In genomic region chr5:176387384-176387925, GRCh38 we compare ENCODE assay signal across 8 cellular contexts. TPM values are rescaled to one million over a fixed set of nuclear protein-coding genes. Genes with fewer than 3 reads are reported as not detected.
DNase-seq lines count a peak whose midpoint lies in the region; ATAC-seq and TF ChIP-seq lines count a peak whose summit lies in the region.

No MANE protein-coding gene starts in this region.

- no peak for ATAC-seq in IMR-90 (ENCODE audit: low read depth)
- ATAC-seq in central memory CD8-positive, alpha-beta T cell (replicated peaks; ENCODE audit: extremely low read depth, poor library complexity, severe bottlenecking): no peak
- no peak for ATAC-seq in GM21360 (IDR thresholded peaks at IDR 0.05; ENCODE audit: unreplicated experiment)

- intact Hi-C loops in IMR-90 (cut with micrococcal nuclease): no loop called here

- H4K91ac ChIP-seq in IMR-90 (ENCODE audit: insufficient read depth, low read depth, low read length): no peak overlapping the region

- no peak overlapping the region for H3K18ac ChIP-seq in IMR-90 (ENCODE audit: low read depth, low read length)

- H3K56ac ChIP-seq in IMR-90 (ENCODE audit: extremely low read depth, insufficient read depth, low read length): peak overlapping the region; percentile 53; the same call in 1 of the 2 replicates

- H3K9me3 ChIP-seq in IMR-90 (ENCODE audit: control insufficient read depth, insufficient read depth, low read length) (no peaks in the 10 kb centered on the region), muscle layer of colon (ENCODE audit: low read length) (no peaks in the 10 kb centered on the region)

- no peak overlapping the region for H2BK15ac ChIP-seq in IMR-90 (ENCODE audit: low read depth, low read length)

- no peak overlapping the region for H2BK5ac ChIP-seq in IMR-90 (ENCODE audit: low read depth, low read length, poor library complexity, severe bottlenecking)

- POLR2A ChIA-PET in IMR-90 (lab: Charles Lee; ENCODE audit: unreplicated experiment): no interaction called here

- TF ChIP-seq CTCF in IMR-90 (conservative IDR thresholded peaks at IDR 0.05; ENCODE audit: low read depth, low read length): no peak

- no peak for TF ChIP-seq RAD21 in IMR-90 (IDR thresholded peaks at IDR 0.05; ENCODE audit: low read length)

- H3K4me1 Mint-ChIP-seq in central memory CD8-positive, alpha-beta T cell: peaks cover 39% of the 10 kb centered on the region

- peaks cover 15% of the 10 kb centered on the region for H3K4me1 ChIP-seq in ACC112 (ENCODE audit: control insufficient read depth, insufficient read depth, low read length, unreplicated experiment)
- H3K4me1 ChIP-seq in IMR-90 (ENCODE audit: control insufficient read depth, insufficient read depth, low read length): no peaks in the 10 kb centered on the region
- peaks cover 18% of the 10 kb centered on the region for H3K4me1 ChIP-seq in muscle layer of colon (ENCODE audit: insufficient read depth, low read length)

- WGBS in IMR-90 (ENCODE audit: extremely low coverage in 2 of 2, insufficient read length in 1 of 2), 2 experiments: no CpG with 5 or more reads among the region's 8 CpGs

- H3K9me1 ChIP-seq in IMR-90 (ENCODE audit: insufficient read depth, low read length): no peaks in the 10 kb centered on the region; the same call in 1 of the 2 replicates

- H3K4me2 ChIP-seq in IMR-90 (ENCODE audit: low read depth, low read length): peak overlapping the region; percentile 91

- H4K20me1 ChIP-seq in IMR-90 (ENCODE audit: insufficient read depth, low read length): peaks cover 3% of the 10 kb centered on the region; the same call in 1 of the 2 replicates

- H3K36me3 Mint-ChIP-seq in central memory CD8-positive, alpha-beta T cell (ENCODE audit: insufficient read depth): peaks cover 31% of the 10 kb centered on the region

- no peak overlapping the region for H2BK120ac ChIP-seq in IMR-90 (ENCODE audit: low read depth, low read length)

- no peak overlapping the region for H2BK20ac ChIP-seq in IMR-90 (ENCODE audit: low read depth, low read length)

- peak overlapping the region; percentile 84 for H3K4me3 ChIP-seq in ACC112 (ENCODE audit: low read depth, low read length)
- peak overlapping the region; percentile 59 for H3K4me3 ChIP-seq in IMR-90 (ENCODE audit: insufficient read depth, low read depth, low read length)
- H3K4me3 ChIP-seq in muscle layer of colon (ENCODE audit: low read depth in 1 of 2, low read length in 2 of 2): peak overlapping the region; percentile 68 to 83

- H3K23ac ChIP-seq in IMR-90 (ENCODE audit: low read depth, low read length): no peak overlapping the region

- in situ Hi-C loops in IMR-90 (cut with MboI; ENCODE audit: low sequenced_read_pairs): no loop called here

- H3K9ac ChIP-seq in IMR-90 (ENCODE audit: low read depth, low read length): peak overlapping the region; percentile 73
- peak overlapping the region; percentile 56 for H3K9ac ChIP-seq in muscle layer of colon (ENCODE audit: low read length)

- no peak overlapping the region for H3K14ac ChIP-seq in IMR-90 (replicated peaks; ENCODE audit: low read depth, low read length)

- no TSS peak for BruUV-seq in IMR-90 (replicated peaks; lab: Mats Ljungman, UMichigan)

- peak overlapping the region; percentile 52; the same call in 1 of the 2 replicates for H3K4ac ChIP-seq in IMR-90 (ENCODE audit: low read depth, low read length)

- CTCF ChIA-PET in IMR-90 (lab: Yijun Ruan, JAX): no interaction called here

- peak overlapping the region; percentile 93 for H2AK9ac ChIP-seq in IMR-90 (replicated peaks; ENCODE audit: low read depth, low read length, poor library complexity)

- H3K79me2 ChIP-seq in ACC112 (ENCODE audit: control insufficient read depth, insufficient read depth, low read length, unreplicated experiment): peaks cover 35% of the 10 kb centered on the region

- H3K27me3 ChIP-seq in ACC112 (ENCODE audit: insufficient read depth, low read length) (no peaks in the 10 kb centered on the region), IMR-90 (ENCODE audit: control insufficient read depth, insufficient read depth, low read length) (no peaks in the 10 kb centered on the region), muscle layer of colon (ENCODE audit: control insufficient read depth in 1 of 2, insufficient read depth in 2 of 2, low read length in 2 of 2) (no peaks in the 10 kb centered on the region)

- H3K27me3 Mint-ChIP-seq in central memory CD8-positive, alpha-beta T cell: no peaks in the 10 kb centered on the region

- TF ChIP-seq POLR2A in IMR-90 (IDR thresholded peaks at IDR 0.05; ENCODE audit: low read depth, low read length): no peak

- no peak overlapping the region for H2AK5ac ChIP-seq in IMR-90 (ENCODE audit: low read depth, low read length)

- peaks cover 9 to 49% of the 10 kb centered on the region in 2 experiments; a peak in 3 of 4 replicates for H3K79me1 ChIP-seq in IMR-90 (ENCODE audit: low read depth in 1 of 2, low read length in 2 of 2)

- H4K8ac ChIP-seq in IMR-90 (ENCODE audit: low read depth in 2 of 2, low read length in 2 of 2): peak overlapping the region; percentile 11 to 45; a peak in 2 of 4 replicates

- peaks cover 7% of the 10 kb centered on the region; the same call in 1 of the 2 replicates for H3K36me3 ChIP-seq in ACC112 (ENCODE audit: insufficient read depth, low read length)
- peaks cover 37% of the 10 kb centered on the region for H3K36me3 ChIP-seq in IMR-90 (ENCODE audit: control insufficient read depth, insufficient read depth, low read length)
- peaks cover 43% of the 10 kb centered on the region for H3K36me3 ChIP-seq in muscle layer of colon (ENCODE audit: insufficient read depth, low read length)

- no peaks in the 10 kb centered on the region for H3K9me3 Mint-ChIP-seq in central memory CD8-positive, alpha-beta T cell

- H4K5ac ChIP-seq in IMR-90 (ENCODE audit: low read depth, low read length): no peak overlapping the region

- H3K27ac ChIP-seq in ACC112 (ENCODE audit: low read depth, low read length): peak overlapping the region; percentile 87
- H3K27ac ChIP-seq in IMR-90 (ENCODE audit: insufficient read depth, low read length): peak overlapping the region; percentile 21; the same call in 1 of the 2 replicates
- H3K27ac ChIP-seq in muscle layer of colon (ENCODE audit: low read depth, low read length): no peak overlapping the region

- DNase-seq in IMR-90 (no peak), kidney glomerular epithelial cell (lab: John Stamatoyannopoulos, UW) (no peak), NCI-H446 treated with DMSO at 0.1 percent for 48 hours (lab: John Stamatoyannopoulos, UW) (no peak)
- no peak for DNase-seq in central memory CD8-positive, alpha-beta T cell (ENCODE audit: low spot score in 2 of 2)
- DNase-seq in stimulated activated CD4-positive, alpha-beta T cell treated with anti-CD3 and anti-CD28 coated beads, Interleukin-15, amount 100 ng/mL, for 24 hours: no peak

- H2AFZ ChIP-seq in ACC112 (ENCODE audit: low read length, unreplicated experiment) (no peak overlapping the region), IMR-90 (replicated peaks; ENCODE audit: low read length, poor library complexity) (no peak overlapping the region)

- H3K27ac Mint-ChIP-seq in central memory CD8-positive, alpha-beta T cell (ENCODE audit: low read depth): peak overlapping the region; percentile 95

- H3K4me3 Mint-ChIP-seq in central memory CD8-positive, alpha-beta T cell: peak overlapping the region; percentile 85

- dilution Hi-C loops in IMR-90 (cut with HindIII; ENCODE audit: low sequenced_read_pairs, unreplicated experiment): no loop called here

TF ChIP-seq in IMR-90, 13 proteins besides CTCF, POLR2A, EP300 and RAD21 (continues in another document):
- TF ChIP-seq MAZ (IDR thresholded peaks at IDR 0.05; ENCODE audit: borderline replicate concordance, low read depth, low read length): no peak
- TF ChIP-seq FOS (IDR thresholded peaks at IDR 0.05; ENCODE audit: low read depth, low read length): no peak
- TF ChIP-seq RFX5 (IDR thresholded peaks at IDR 0.05; ENCODE audit: low read depth, low read length): no peak
- no peak for TF ChIP-seq USF2 (IDR thresholded peaks at IDR 0.05; ENCODE audit: low read depth, low read length)
- no peak for TF ChIP-seq MAFK (IDR thresholded peaks at IDR 0.05; ENCODE audit: low read depth, low read length)
- TF ChIP-seq MXI1 (IDR thresholded peaks at IDR 0.05; ENCODE audit: borderline replicate concordance, low read depth, low read length): no peak
- no peak for TF ChIP-seq BHLHE40 (IDR thresholded peaks at IDR 0.05; ENCODE audit: low read depth, low read length)
- TF ChIP-seq NFE2L2 (IDR thresholded peaks at IDR 0.05; ENCODE audit: low read depth, low read length): no peak
- TF ChIP-seq CHD1 (IDR thresholded peaks at IDR 0.05; ENCODE audit: low read depth, low read length): no peak
- TF ChIP-seq SMC3 (IDR thresholded peaks at IDR 0.05; ENCODE audit: low read depth, low read length): no peak
- no peak for TF ChIP-seq CEBPB (IDR thresholded peaks at IDR 0.05; ENCODE audit: low read depth, low read length)

RNA-seq across cellular contexts. Expression of gene NOP16, which starts 0.9 kb away (rescaled TPM):
- total RNA-seq in IMR-90 (2012; rRNA removed): 28.0 and 33.3 TPM in 2 replicates
- 60.4 and 61.3 TPM in 2 replicates for polyA plus RNA-seq in IMR-90 (2012; rRNA removed)
- 40.4 and 78.7 TPM in 2 replicates for polyA plus RNA-seq in IMR-90 (2012; cell fraction: cytosol; rRNA removed)
- polyA plus RNA-seq in IMR-90 (2012; cell fraction: nucleus; rRNA removed; ENCODE audit: low replicate concordance): 71.5 and 77.8 TPM in 2 replicates

RNA-seq across cellular contexts. Expression of gene HIGD2A, which starts 1.1 kb away (rescaled TPM):
- 33.3 and 35.0 TPM in 2 replicates for total RNA-seq in IMR-90 (2012; rRNA removed)
- polyA plus RNA-seq in IMR-90 (2012; rRNA removed): 131 and 146 TPM in 2 replicates
- 161 and 196 TPM in 2 replicates for polyA plus RNA-seq in IMR-90 (2012; cell fraction: cytosol; rRNA removed)
- 35.5 and 41.7 TPM in 2 replicates for polyA plus RNA-seq in IMR-90 (2012; cell fraction: nucleus; rRNA removed; ENCODE audit: low replicate concordance)

RNA-seq across cellular contexts. Expression of gene ARL10, which starts 22.2 kb away (rescaled TPM):
- 3.6 and 4.4 TPM in 2 replicates for total RNA-seq in IMR-90 (2012; rRNA removed)
- polyA plus RNA-seq in IMR-90 (2012; rRNA removed): 5.0 and 6.0 TPM in 2 replicates
- polyA plus RNA-seq in IMR-90 (2012; cell fraction: cytosol; rRNA removed): 1.3 and 1.5 TPM in 2 replicates
- 17.8 and 20.2 TPM in 2 replicates for polyA plus RNA-seq in IMR-90 (2012; cell fraction: nucleus; rRNA removed; ENCODE audit: low replicate concordance)

RNA-seq across cellular contexts. Expression of gene KIAA1191, which starts 25.9 kb away (rescaled TPM):
- total RNA-seq in IMR-90 (2012; rRNA removed): 107 and 124 TPM in 2 replicates
- polyA plus RNA-seq in IMR-90 (2012; rRNA removed): 107 and 114 TPM in 2 replicates
- 58.0 and 98.4 TPM in 2 replicates for polyA plus RNA-seq in IMR-90 (2012; cell fraction: cytosol; rRNA removed)
- polyA plus RNA-seq in IMR-90 (2012; cell fraction: nucleus; rRNA removed; ENCODE audit: low replicate concordance): 60.4 and 66.6 TPM in 2 replicates

RNA-seq across cellular contexts. Expression of gene CLTB, which starts 28.9 kb away (rescaled TPM):
- total RNA-seq in IMR-90 (2012; rRNA removed): 87.6 and 122 TPM in 2 replicates
- polyA plus RNA-seq in IMR-90 (2012; rRNA removed): 99.9 and 133 TPM in 2 replicates
- polyA plus RNA-seq in IMR-90 (2012; cell fraction: cytosol; rRNA removed): 126 and 155 TPM in 2 replicates
- 82.7 and 83.9 TPM in 2 replicates for polyA plus RNA-seq in IMR-90 (2012; cell fraction: nucleus; rRNA removed; ENCODE audit: low replicate concordance)
